In the genomic region with DNA sequence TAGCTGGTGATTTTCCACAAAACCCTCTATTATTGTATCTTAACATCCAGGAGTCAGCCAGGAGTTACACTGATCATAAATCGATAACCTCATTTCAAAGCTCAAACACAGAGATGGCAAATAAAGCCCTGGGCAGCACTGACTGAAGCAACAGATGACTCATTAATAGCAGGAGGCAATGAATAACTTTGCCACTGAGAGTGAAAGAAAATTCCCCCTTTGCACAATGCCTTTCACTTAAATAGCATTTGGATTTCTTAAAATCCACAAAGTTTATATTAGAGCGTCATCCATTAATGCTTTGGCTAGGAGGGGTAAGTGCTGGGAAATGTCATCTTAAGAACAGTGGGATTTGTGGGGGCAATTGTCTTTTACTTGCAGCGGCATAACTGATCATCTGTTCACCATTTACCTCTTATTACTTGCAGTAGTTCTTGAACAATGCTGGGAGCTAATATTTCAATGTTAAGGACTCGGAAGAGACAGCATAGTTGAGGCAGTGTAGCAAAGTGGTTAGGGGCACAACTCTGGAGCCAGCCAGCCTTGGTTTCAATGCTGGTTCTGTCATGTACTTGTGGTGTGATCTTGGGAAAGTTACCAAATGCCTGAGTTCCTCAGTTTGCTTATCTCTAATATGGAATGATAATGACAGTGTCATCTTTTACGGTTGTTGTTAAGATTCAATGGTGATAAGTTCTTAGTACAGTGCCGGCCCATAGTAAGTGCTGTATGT, we compare ENCODE assay signal across 11 cellular contexts.
DNase-seq lines count a peak whose midpoint lies in the region; ATAC-seq and TF ChIP-seq lines count a peak whose summit lies in the region.
"Had no signal": no experiment of that assay in that cellular context is flagged by ENCODE, and none has a peak within 500 bp of the region (broad histone marks: within the 10 kb centered on the region; RNA-seq: fewer than 3 reads in every experiment).

No MANE protein-coding gene starts in this region.

- intact Hi-C loops in activated naive CD4-positive, alpha-beta T cell treated with anti-CD3 and anti-CD28 coated beads for 36 hours (cut with micrococcal nuclease): no loop called here

- no peak overlapping the region for H3K4me3 ChIP-seq in OCI-LY3 (ENCODE audit: low read length)
- H3K4me3 ChIP-seq: lower lobe of right lung had no signal

- no peaks in the 10 kb centered on the region for H4K20me1 ChIP-seq in OCI-LY3 (ENCODE audit: insufficient read depth, low read length)

- H3K4me1 Mint-ChIP-seq in activated naive CD4-positive, alpha-beta T cell treated with anti-CD3 and anti-CD28 coated beads for 36 hours (ENCODE audit: low read depth): peaks cover 12% of the 10 kb centered on the region
- H3K4me1 Mint-ChIP-seq in type B pancreatic cell (ENCODE audit: unreplicated experiment): peaks cover 50% of the 10 kb centered on the region

- H3K79me2 ChIP-seq in OCI-LY3 (ENCODE audit: low read length): no peaks in the 10 kb centered on the region

- no peaks in the 10 kb centered on the region for H3K27me3 Mint-ChIP-seq in activated naive CD4-positive, alpha-beta T cell treated with anti-CD3 and anti-CD28 coated beads for 36 hours (ENCODE audit: low read depth)
- no peaks in the 10 kb centered on the region for H3K27me3 Mint-ChIP-seq in type B pancreatic cell

- no peaks in the 10 kb centered on the region for H3K36me3 ChIP-seq in OCI-LY3 (replicated peaks; ENCODE audit: low read depth, low read length)
- H3K36me3 ChIP-seq: lower lobe of right lung had no signal

- peaks cover 0 to under 1% of the 10 kb centered on the region in 2 donors for H3K36me3 Mint-ChIP-seq in activated naive CD4-positive, alpha-beta T cell treated with anti-CD3 and anti-CD28 coated beads, Interleukin-2, amount 50 U/mL, for 72 hours
- no peaks in the 10 kb centered on the region for H3K36me3 Mint-ChIP-seq in activated naive CD4-positive, alpha-beta T cell treated with anti-CD3 and anti-CD28 coated beads for 36 hours (ENCODE audit: low read depth)
- no peaks in the 10 kb centered on the region for H3K36me3 Mint-ChIP-seq in type B pancreatic cell

- peaks cover 10% of the 10 kb centered on the region; the same call in 1 of the 2 replicates for H3K27me3 ChIP-seq in OCI-LY3 (ENCODE audit: low read depth, low read length)

- H3K27ac Mint-ChIP-seq in activated naive CD4-positive, alpha-beta T cell treated with anti-CD3 and anti-CD28 coated beads, Interleukin-2, amount 50 U/mL, for 72 hours: peak overlapping the region in 1 of 2 donors; percentile 29
- no peak overlapping the region for H3K27ac Mint-ChIP-seq in activated naive CD4-positive, alpha-beta T cell treated with anti-CD3 and anti-CD28 coated beads for 36 hours
- H3K27ac Mint-ChIP-seq in type B pancreatic cell: peak overlapping the region; percentile 57

- TF ChIP-seq CTCF in OCI-LY3 (IDR thresholded peaks at IDR 0.05; ENCODE audit: low read depth, low read length): no peak
- no peak for TF ChIP-seq CTCF in type B pancreatic cell (conservative IDR thresholded peaks at IDR 0.05)

- no peak overlapping the region for H3K27ac ChIP-seq in OCI-LY3 (ENCODE audit: low read length)
- H3K27ac ChIP-seq: C4-2B, lower lobe of right lung had no signal

- H3K9me3 ChIP-seq in OCI-LY3 (ENCODE audit: insufficient read depth, low read length): no peaks in the 10 kb centered on the region
- H3K9me3 ChIP-seq: lower lobe of right lung had no signal

- H3K9ac ChIP-seq in OCI-LY3 (ENCODE audit: low read length): no peak overlapping the region

- H2AFZ ChIP-seq in OCI-LY3 (ENCODE audit: low read depth, low read length): no peak overlapping the region

- peaks cover 0 to 8% of the 10 kb centered on the region in 2 donors for H3K9me3 Mint-ChIP-seq in activated naive CD4-positive, alpha-beta T cell treated with anti-CD3 and anti-CD28 coated beads, Interleukin-2, amount 50 U/mL, for 72 hours
- no peaks in the 10 kb centered on the region for H3K9me3 Mint-ChIP-seq in activated naive CD4-positive, alpha-beta T cell treated with anti-CD3 and anti-CD28 coated beads for 36 hours
- no peaks in the 10 kb centered on the region for H3K9me3 Mint-ChIP-seq in type B pancreatic cell

- CTCF ChIA-PET in activated naive CD4-positive, alpha-beta T cell treated with anti-CD3 and anti-CD28 coated beads for 36 hours (lab: Charles Lee): no interaction called here

- H3K4me1 ChIP-seq in OCI-LY3 (ENCODE audit: low read length): peaks cover 14% of the 10 kb centered on the region

- H3K4me3 Mint-ChIP-seq in activated naive CD4-positive, alpha-beta T cell treated with anti-CD3 and anti-CD28 coated beads for 36 hours: no peak overlapping the region
- peak overlapping the region; percentile 24 for H3K4me3 Mint-ChIP-seq in type B pancreatic cell

- peak overlapping the region; percentile 31 for H3K4me2 ChIP-seq in OCI-LY3 (ENCODE audit: low read length)

- DNase-seq in activated naive CD4-positive, alpha-beta T cell treated with anti-CD3 and anti-CD28 coated beads, Interleukin-2, amount 50 U/mL, for 72 hours (ENCODE audit: low spot score in 2 of 2): no peak
- no peak for DNase-seq in activated naive CD4-positive, alpha-beta T cell treated with anti-CD3 and anti-CD28 coated beads for 36 hours
- peak; percentile 48 for DNase-seq in foreskin melanocyte
- no peak for DNase-seq in type B pancreatic cell (ENCODE audit: extremely low spot score, unreplicated experiment)
- no peak for DNase-seq in HK-2 (ENCODE audit: unreplicated experiment)
- DNase-seq: activated gamma-delta T cell treated with Interleukin-2 at 50 U/mL for 16 hours, lower lobe of right lung had no signal

- ATAC-seq in activated naive CD4-positive, alpha-beta T cell treated with anti-CD3 and anti-CD28 coated beads, Interleukin-2, amount 50 U/mL, for 72 hours: peak; percentile 52 to 61
- ATAC-seq in HG03571 (IDR thresholded peaks at IDR 0.05; ENCODE audit: unreplicated experiment) (no peak), GM21737 (IDR thresholded peaks at IDR 0.05; ENCODE audit: unreplicated experiment) (no peak)

Comparison
In these comparisons a context has a peak if more than half of its experiments do, and no peak if none do; other contexts are left out.
1. ATAC-seq: peak in activated naive CD4-positive, alpha-beta T cell treated with anti-CD3 and anti-CD28 coated beads, Interleukin-2, amount 50 U/mL, for 72 hours (2 of 2); none in HG03571 (single experiment) and GM21737 (single experiment).